ENCODE assay signal across 19 cellular contexts in genomic region chr6:28777147-28777461, GRCh38.
DNase-seq lines count a peak whose midpoint lies in the region; ATAC-seq and TF ChIP-seq lines count a peak whose summit lies in the region.
"Had no signal": no experiment of that assay in that cellular context is flagged by ENCODE, and none has a peak within 500 bp of the region (broad histone marks: within the 10 kb centered on the region; RNA-seq: fewer than 3 reads in every experiment).

No MANE protein-coding gene starts in this region.

- H3K27me3 ChIP-seq in H7 (ENCODE audit: control insufficient read depth, insufficient read depth, low read length): peaks cover 88% of the 10 kb centered on the region
- peaks cover 95% of the 10 kb centered on the region for H3K27me3 ChIP-seq in endodermal cell (ENCODE audit: control insufficient read depth, insufficient read depth, low read length, poor library complexity, severe bottlenecking)
- H3K27me3 ChIP-seq in GM23248 (replicated peaks; ENCODE audit: insufficient read depth): peaks cover 95% of the 10 kb centered on the region

- H3K27ac Mint-ChIP-seq in endodermal cell (no peak overlapping the region), progenitor cell of endocrine pancreas (no peak overlapping the region)
- H3K27ac Mint-ChIP-seq: B cell; CD4-positive, CD25-positive, alpha-beta regulatory T cell had no signal

- DNase-seq in H7: no peak
- no peak for DNase-seq in Jurkat, Clone E6-1 (ENCODE audit: low read depth, low spot score)
- no peak for DNase-seq in endodermal cell
- DNase-seq in GM23248: no peak
- no peak for DNase-seq in progenitor cell of endocrine pancreas (ENCODE audit: low spot score, unreplicated experiment)
- no peak for DNase-seq in DMS 273 treated with DMSO at 0.1 percent for 48 hours (lab: John Stamatoyannopoulos, UW)
- DNase-seq: CD4-positive, CD25-positive, alpha-beta regulatory T cell; DMS79 treated with DMSO at 0.1 percent for 48 hours; GDM1; GOT3; NCI-H1436; NCI-H2029; NCI-H2171 treated with DMSO at 0.1 percent for 48 hours; Right ventricle myocardium superior had no signal

- no peak overlapping the region for H3K9ac ChIP-seq in endodermal cell (ENCODE audit: extremely low read depth, low read length, poor library complexity, severe bottlenecking)
- H3K9ac ChIP-seq in GM23248: no peak overlapping the region

- H3K9me2 ChIP-seq in GM23248 (ENCODE audit: insufficient read depth): no peaks in the 10 kb centered on the region

- H3K36me3 Mint-ChIP-seq in endodermal cell (ENCODE audit: low read depth) (no peaks in the 10 kb centered on the region), progenitor cell of endocrine pancreas (ENCODE audit: insufficient read depth) (no peaks in the 10 kb centered on the region)

- no peaks in the 10 kb centered on the region for H4K20me1 ChIP-seq in GM23248 (ENCODE audit: insufficient read depth)

- ATAC-seq in GM21360 (IDR thresholded peaks at IDR 0.05; ENCODE audit: unreplicated experiment): no peak
- ATAC-seq: GM12878 had no signal

- no peak overlapping the region for H3K4me2 ChIP-seq in GM23248 (ENCODE audit: unreplicated experiment)

- H3K36me3 ChIP-seq in H7 (replicated peaks; ENCODE audit: control insufficient read depth, insufficient read depth, low read length): no peaks in the 10 kb centered on the region
- no peaks in the 10 kb centered on the region for H3K36me3 ChIP-seq in endodermal cell (ENCODE audit: control insufficient read depth, insufficient read depth, low read length)
- no peaks in the 10 kb centered on the region for H3K36me3 ChIP-seq in mesodermal cell (ENCODE audit: control insufficient read depth, insufficient read depth, low read length)
- no peaks in the 10 kb centered on the region for H3K36me3 ChIP-seq in GM23248 (ENCODE audit: low read depth)

- H3K27ac ChIP-seq in endodermal cell (ENCODE audit: low read depth, low read length) (no peak overlapping the region), mesodermal cell (ENCODE audit: low read depth, low read length, severe bottlenecking) (peak overlapping the region; percentile 47), GM23248 (no peak overlapping the region)
- H3K27ac ChIP-seq: SK-N-MC had no signal

- H3K27me3 Mint-ChIP-seq in endodermal cell (ENCODE audit: insufficient read depth) (peaks cover 92% of the 10 kb centered on the region), progenitor cell of endocrine pancreas (peaks cover 96% of the 10 kb centered on the region)

- TF ChIP-seq CTCF in endodermal cell (conservative IDR thresholded peaks at IDR 0.05): no peak
- no peak for TF ChIP-seq CTCF in progenitor cell of endocrine pancreas (IDR thresholded peaks at IDR 0.05; ENCODE audit: unreplicated experiment)

- H3K4me3 Mint-ChIP-seq in endodermal cell (peak overlapping the region; percentile 74), progenitor cell of endocrine pancreas (ENCODE audit: low read depth) (no peak overlapping the region)
- H3K4me3 Mint-ChIP-seq: B cell; CD4-positive, CD25-positive, alpha-beta regulatory T cell had no signal

- peaks cover 6% of the 10 kb centered on the region for H3K9me3 Mint-ChIP-seq in endodermal cell
- no peaks in the 10 kb centered on the region for H3K9me3 Mint-ChIP-seq in progenitor cell of endocrine pancreas (ENCODE audit: low read depth)

- H3K4me3 ChIP-seq in H7 (ENCODE audit: insufficient read depth, low read depth, low read length): peak overlapping the region; percentile 36; the same call in 1 of the 2 replicates
- peak overlapping the region; percentile 27; the same call in 1 of the 2 replicates for H3K4me3 ChIP-seq in Jurkat, Clone E6-1 (ENCODE audit: low read length)
- peak overlapping the region; percentile 93 for H3K4me3 ChIP-seq in endodermal cell (ENCODE audit: low read length)
- H3K4me3 ChIP-seq in mesodermal cell (ENCODE audit: extremely low read depth, insufficient read depth, low read length, poor library complexity, severe bottlenecking): peak overlapping the region; percentile 42
- no peak overlapping the region for H3K4me3 ChIP-seq in GM23248
- H3K4me3 ChIP-seq: GM12878, SK-N-MC had no signal

- H3K4me1 ChIP-seq in endodermal cell (ENCODE audit: control insufficient read depth, insufficient read depth, low read length) (peaks cover 8% of the 10 kb centered on the region), mesodermal cell (ENCODE audit: control insufficient read depth, insufficient read depth, low read length, poor library complexity, severe bottlenecking) (peaks cover 6% of the 10 kb centered on the region), GM23248 (ENCODE audit: insufficient read depth) (no peaks in the 10 kb centered on the region; the same call in 1 of the 2 replicates)

- 8% methylated on average over 4 of the region's 4 CpGs; no CpG with 5 or more reads in 1 of the 2 experiments for WGBS in endodermal cell (ENCODE audit: insufficient coverage in 1 of 2, insufficient read length in 1 of 2), 2 experiments
- WGBS in mesodermal cell (ENCODE audit: insufficient coverage in 2 of 2), 2 experiments: 7 to 10% methylated on average over 2 to 3 of the region's 4 CpGs
- WGBS in GM23248 (ENCODE audit: low coverage in 1 of 2, low lambda C conversion rate in 2 of 2, missing lambda C conversion rate in 2 of 2), 2 experiments: 0 to 1% methylated on average over 4 of the region's 4 CpGs

- peaks cover 51% of the 10 kb centered on the region for H3K4me1 Mint-ChIP-seq in endodermal cell
- H3K4me1 Mint-ChIP-seq in progenitor cell of endocrine pancreas (ENCODE audit: low read depth): peaks cover 14% of the 10 kb centered on the region

- no peaks in the 10 kb centered on the region for H3K79me2 ChIP-seq in GM23248 (ENCODE audit: insufficient read depth)

- in situ Hi-C loops in GM23248 (cut with MboI): no loop called here

- H2AFZ ChIP-seq in GM23248: no peak overlapping the region; the same call in 1 of the 2 replicates

- no peaks in the 10 kb centered on the region for H3F3A ChIP-seq in GM23248 (ENCODE audit: insufficient read depth)

- H3K9me3 ChIP-seq in endodermal cell (ENCODE audit: control insufficient read depth, low read length) (no peaks in the 10 kb centered on the region), mesodermal cell (ENCODE audit: control insufficient read depth, low read length) (no peaks in the 10 kb centered on the region), GM23248 (ENCODE audit: low read depth) (no peaks in the 10 kb centered on the region)
